Comparison of ENCODE assay signal across 12 cellular contexts in the genomic region with DNA sequence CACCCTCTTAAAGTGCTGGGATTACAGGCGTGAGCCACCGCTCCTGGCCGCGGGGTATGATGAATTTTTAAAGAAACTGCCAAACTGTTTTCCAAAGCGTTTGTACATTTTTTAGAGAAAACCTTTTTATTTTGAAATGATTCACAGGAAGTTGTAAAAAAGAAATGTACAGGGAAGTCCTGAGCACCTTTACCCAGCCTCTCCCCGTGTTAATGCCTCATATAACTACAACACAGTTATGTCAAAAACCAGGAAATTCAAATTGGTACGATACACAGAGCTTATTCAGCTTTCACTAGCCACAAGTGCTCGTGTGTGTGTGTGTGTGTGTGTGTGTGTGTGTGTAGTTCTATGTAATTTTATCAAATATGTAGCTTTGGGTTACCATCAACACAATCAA. TPM values are rescaled to one million over a fixed set of nuclear protein-coding genes. Genes with fewer than 3 reads are reported as not detected.
"Had no signal": no experiment of that assay in that cellular context is flagged by ENCODE, and none has a peak within 500 bp of the region (broad histone marks: within the 10 kb centered on the region; RNA-seq: fewer than 3 reads in every experiment).

No MANE protein-coding gene starts in this region.

- H3K4me3 ChIP-seq: hepatocyte, thoracic aorta had no signal

- ATAC-seq: left lobe of liver; natural killer cell treated with Interleukin-12 subunit alpha and Interleukin-12 subunit beta and Interleukin-15 and Interleukin-18, amount 100 ng/mL, for 72 hours had no signal

- H3K4me2 ChIP-seq: hepatocyte had no signal

- H2AFZ ChIP-seq: hepatocyte had no signal

- H3K27ac ChIP-seq: thoracic aorta had no signal

- H3K36me3 ChIP-seq: thoracic aorta had no signal

- H3K27me3 ChIP-seq: hepatocyte had no signal

- FAIRE-seq: bronchial epithelial cell, endometrium had no signal

- DNase-seq: activated CD4-positive, alpha-beta T cell treated with anti-CD3 and anti-CD28 coated beads for 1 hour; activated CD8-positive, alpha-beta T cell treated with anti-CD3 and anti-CD28 coated beads for 36 hours; activated naive CD4-positive, alpha-beta T cell treated with Interleukin-2 at 50 U/mL for 16 hours; anterior cingulate cortex; islet precursor cell had no signal

- H3K9me3 ChIP-seq: thoracic aorta had no signal

RNA-seq across cellular contexts. Expression of a gene that starts 18.0 kb away (rescaled TPM):
- polyA plus RNA-seq: esophagus had no signal
